1 cellular context compared by ENCODE assay signal in the genomic region with DNA sequence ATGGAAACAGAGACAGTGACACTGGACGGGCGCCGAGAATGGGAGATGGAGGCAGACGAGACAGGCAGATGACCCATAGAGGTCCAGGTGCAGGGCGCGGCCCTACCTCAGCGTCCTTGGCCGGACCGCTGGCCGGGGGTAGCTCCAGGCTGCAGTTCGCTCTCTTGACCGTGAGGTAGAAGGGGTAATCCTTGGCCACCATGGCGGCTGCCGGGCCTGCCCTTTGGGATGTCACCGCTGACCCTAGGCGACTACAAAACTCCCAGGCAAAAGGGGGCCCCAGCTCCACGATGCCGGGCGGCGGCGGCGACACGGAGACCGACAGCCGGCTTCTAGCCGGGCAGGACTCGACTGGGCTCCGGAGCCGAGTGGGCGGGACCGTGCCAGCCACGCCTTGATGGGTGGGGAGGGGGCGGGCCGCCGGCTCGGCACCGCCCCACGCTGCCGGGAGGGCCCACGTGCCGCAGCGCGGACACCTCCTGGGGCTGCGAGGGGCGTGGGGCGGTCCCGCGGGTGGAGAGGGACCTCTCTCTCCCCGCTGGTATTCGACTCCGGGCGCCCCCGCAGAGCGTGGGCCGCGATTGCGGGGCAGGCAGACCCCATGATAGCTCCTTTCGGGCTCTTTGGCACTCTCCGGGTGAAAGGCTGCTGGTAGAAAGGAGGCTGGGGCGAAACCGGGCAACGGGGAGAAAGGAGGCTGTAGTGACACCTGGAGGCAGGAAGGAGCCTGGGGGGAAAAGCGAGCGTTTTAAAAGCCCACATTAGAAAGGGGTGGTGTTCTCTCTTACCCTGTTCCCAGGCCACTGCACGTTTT.
TF ChIP-seq lines count a peak whose summit lies in the region.

A gene with protein sequence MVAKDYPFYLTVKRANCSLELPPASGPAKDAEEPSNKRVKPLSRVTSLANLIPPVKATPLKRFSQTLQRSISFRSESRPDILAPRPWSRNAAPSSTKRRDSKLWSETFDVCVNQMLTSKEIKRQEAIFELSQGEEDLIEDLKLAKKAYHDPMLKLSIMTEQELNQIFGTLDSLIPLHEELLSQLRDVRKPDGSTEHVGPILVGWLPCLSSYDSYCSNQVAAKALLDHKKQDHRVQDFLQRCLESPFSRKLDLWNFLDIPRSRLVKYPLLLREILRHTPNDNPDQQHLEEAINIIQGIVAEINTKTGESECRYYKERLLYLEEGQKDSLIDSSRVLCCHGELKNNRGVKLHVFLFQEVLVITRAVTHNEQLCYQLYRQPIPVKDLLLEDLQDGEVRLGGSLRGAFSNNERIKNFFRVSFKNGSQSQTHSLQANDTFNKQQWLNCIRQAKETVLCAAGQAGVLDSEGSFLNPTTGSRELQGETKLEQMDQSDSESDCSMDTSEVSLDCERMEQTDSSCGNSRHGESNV (minus strand): TSS at position 353 of the 814 bp plus-strand sequence. CDS start 151 bp downstream, at position 202.

TF ChIP-seq in HepG2, 621 proteins besides CTCF, POLR2A, EP300 and RAD21 (continued from another document and continues in another):
- TF ChIP-seq, protein P1, sequence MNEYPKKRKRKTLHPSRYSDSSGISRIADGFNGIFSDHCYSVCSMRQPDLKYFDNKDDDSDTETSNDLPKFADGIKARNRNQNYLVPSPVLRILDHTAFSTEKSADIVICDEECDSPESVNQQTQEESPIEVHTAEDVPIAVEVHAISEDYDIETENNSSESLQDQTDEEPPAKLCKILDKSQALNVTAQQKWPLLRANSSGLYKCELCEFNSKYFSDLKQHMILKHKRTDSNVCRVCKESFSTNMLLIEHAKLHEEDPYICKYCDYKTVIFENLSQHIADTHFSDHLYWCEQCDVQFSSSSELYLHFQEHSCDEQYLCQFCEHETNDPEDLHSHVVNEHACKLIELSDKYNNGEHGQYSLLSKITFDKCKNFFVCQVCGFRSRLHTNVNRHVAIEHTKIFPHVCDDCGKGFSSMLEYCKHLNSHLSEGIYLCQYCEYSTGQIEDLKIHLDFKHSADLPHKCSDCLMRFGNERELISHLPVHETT (CRISPR knock-in tag; conservative IDR thresholded peaks at IDR 0.05), result no peak
- no peak for TF ChIP-seq PAWR (CRISPR knock-in tag; IDR thresholded peaks at IDR 0.05; ENCODE audit: borderline replicate concordance)
- TF ChIP-seq ZNF337 (CRISPR knock-in tag; IDR thresholded peaks at IDR 0.05; ENCODE audit: borderline replicate concordance, low read depth), result 0 out of 2 replicates have a peak, but pooled peaks have one; percentile 77
- TF ChIP-seq SSRP1 (CRISPR knock-in tag; IDR thresholded peaks at IDR 0.05), result no peak
- TF ChIP-seq, protein P2, sequence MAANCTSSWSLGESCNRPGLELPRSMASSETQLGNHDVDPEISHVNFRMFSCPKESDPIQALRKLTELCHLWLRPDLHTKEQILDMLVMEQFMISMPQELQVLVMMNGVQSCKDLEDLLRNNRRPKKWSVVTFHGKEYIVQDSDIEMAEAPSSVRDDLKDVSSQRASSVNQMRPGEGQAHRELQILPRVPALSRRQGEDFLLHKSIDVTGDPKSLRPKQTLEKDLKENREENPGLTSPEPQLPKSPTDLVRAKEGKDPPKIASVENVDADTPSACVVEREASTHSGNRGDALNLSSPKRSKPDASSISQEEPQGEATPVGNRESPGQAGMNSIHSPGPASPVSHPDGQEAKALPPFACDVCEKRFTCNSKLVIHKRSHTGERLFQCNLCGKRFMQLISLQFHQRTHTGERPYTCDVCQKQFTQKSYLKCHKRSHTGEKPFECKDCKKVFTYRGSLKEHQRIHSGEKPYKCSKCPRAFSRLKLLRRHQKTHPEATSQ (CRISPR knock-in tag; IDR thresholded peaks at IDR 0.05; ENCODE audit: borderline replicate concordance), result no peak
- TF ChIP-seq ZNF768 (CRISPR knock-in tag; IDR thresholded peaks at IDR 0.05), result no peak
- no peak for TF ChIP-seq ZNF891 (CRISPR knock-in tag; IDR thresholded peaks at IDR 0.05)
- TF ChIP-seq HOXA5 (CRISPR knock-in tag; IDR thresholded peaks at IDR 0.05), result no peak
- peak; percentile 75 for TF ChIP-seq YY1 (IDR thresholded peaks at IDR 0.05; ENCODE audit: insufficient read depth, insufficient replicate concordance, low read depth, low read length)
- TF ChIP-seq ZNF230 (CRISPR knock-in tag; IDR thresholded peaks at IDR 0.05), result no peak
- TF ChIP-seq ZNF879 (CRISPR knock-in tag; IDR thresholded peaks at IDR 0.05), result peak; percentile 33; the same call in 1 of the 2 replicates
- TF ChIP-seq, protein P3, sequence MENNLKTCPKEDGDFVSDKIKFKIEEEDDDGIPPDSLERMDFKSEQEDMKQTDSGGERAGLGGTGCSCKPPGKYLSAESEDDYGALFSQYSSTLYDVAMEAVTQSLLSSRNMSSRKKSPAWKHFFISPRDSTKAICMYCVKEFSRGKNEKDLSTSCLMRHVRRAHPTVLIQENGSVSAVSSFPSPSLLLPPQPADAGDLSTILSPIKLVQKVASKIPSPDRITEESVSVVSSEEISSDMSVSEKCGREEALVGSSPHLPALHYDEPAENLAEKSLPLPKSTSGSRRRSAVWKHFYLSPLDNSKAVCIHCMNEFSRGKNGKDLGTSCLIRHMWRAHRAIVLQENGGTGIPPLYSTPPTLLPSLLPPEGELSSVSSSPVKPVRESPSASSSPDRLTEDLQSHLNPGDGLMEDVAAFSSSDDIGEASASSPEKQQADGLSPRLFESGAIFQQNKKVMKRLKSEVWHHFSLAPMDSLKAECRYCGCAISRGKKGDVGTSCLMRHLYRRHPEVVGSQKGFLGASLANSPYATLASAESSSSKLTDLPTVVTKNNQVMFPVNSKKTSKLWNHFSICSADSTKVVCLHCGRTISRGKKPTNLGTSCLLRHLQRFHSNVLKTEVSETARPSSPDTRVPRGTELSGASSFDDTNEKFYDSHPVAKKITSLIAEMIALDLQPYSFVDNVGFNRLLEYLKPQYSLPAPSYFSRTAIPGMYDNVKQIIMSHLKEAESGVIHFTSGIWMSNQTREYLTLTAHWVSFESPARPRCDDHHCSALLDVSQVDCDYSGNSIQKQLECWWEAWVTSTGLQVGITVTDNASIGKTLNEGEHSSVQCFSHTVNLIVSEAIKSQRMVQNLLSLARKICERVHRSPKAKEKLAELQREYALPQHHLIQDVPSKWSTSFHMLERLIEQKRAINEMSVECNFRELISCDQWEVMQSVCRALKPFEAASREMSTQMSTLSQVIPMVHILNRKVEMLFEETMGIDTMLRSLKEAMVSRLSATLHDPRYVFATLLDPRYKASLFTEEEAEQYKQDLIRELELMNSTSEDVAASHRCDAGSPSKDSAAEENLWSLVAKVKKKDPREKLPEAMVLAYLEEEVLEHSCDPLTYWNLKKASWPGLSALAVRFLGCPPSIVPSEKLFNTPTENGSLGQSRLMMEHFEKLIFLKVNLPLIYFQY (CRISPR knock-in tag; IDR thresholded peaks at IDR 0.05; ENCODE audit: borderline replicate concordance), result no peak
- TF ChIP-seq ZBTB14 (CRISPR knock-in tag; IDR thresholded peaks at IDR 0.05), result no peak
- no peak for TF ChIP-seq IKZF1 (IDR thresholded peaks at IDR 0.05)
- peak; percentile 83 for TF ChIP-seq ASH2L (IDR thresholded peaks at IDR 0.05; ENCODE audit: insufficient read length, low read depth, low read length)
- TF ChIP-seq AGO1 (IDR thresholded peaks at IDR 0.05; ENCODE audit: low read depth, low read length, poor library complexity, severe bottlenecking), result no peak
- TF ChIP-seq ZNF232 (CRISPR knock-in tag; IDR thresholded peaks at IDR 0.05; ENCODE audit: borderline replicate concordance), result no peak
- TF ChIP-seq, protein P4, sequence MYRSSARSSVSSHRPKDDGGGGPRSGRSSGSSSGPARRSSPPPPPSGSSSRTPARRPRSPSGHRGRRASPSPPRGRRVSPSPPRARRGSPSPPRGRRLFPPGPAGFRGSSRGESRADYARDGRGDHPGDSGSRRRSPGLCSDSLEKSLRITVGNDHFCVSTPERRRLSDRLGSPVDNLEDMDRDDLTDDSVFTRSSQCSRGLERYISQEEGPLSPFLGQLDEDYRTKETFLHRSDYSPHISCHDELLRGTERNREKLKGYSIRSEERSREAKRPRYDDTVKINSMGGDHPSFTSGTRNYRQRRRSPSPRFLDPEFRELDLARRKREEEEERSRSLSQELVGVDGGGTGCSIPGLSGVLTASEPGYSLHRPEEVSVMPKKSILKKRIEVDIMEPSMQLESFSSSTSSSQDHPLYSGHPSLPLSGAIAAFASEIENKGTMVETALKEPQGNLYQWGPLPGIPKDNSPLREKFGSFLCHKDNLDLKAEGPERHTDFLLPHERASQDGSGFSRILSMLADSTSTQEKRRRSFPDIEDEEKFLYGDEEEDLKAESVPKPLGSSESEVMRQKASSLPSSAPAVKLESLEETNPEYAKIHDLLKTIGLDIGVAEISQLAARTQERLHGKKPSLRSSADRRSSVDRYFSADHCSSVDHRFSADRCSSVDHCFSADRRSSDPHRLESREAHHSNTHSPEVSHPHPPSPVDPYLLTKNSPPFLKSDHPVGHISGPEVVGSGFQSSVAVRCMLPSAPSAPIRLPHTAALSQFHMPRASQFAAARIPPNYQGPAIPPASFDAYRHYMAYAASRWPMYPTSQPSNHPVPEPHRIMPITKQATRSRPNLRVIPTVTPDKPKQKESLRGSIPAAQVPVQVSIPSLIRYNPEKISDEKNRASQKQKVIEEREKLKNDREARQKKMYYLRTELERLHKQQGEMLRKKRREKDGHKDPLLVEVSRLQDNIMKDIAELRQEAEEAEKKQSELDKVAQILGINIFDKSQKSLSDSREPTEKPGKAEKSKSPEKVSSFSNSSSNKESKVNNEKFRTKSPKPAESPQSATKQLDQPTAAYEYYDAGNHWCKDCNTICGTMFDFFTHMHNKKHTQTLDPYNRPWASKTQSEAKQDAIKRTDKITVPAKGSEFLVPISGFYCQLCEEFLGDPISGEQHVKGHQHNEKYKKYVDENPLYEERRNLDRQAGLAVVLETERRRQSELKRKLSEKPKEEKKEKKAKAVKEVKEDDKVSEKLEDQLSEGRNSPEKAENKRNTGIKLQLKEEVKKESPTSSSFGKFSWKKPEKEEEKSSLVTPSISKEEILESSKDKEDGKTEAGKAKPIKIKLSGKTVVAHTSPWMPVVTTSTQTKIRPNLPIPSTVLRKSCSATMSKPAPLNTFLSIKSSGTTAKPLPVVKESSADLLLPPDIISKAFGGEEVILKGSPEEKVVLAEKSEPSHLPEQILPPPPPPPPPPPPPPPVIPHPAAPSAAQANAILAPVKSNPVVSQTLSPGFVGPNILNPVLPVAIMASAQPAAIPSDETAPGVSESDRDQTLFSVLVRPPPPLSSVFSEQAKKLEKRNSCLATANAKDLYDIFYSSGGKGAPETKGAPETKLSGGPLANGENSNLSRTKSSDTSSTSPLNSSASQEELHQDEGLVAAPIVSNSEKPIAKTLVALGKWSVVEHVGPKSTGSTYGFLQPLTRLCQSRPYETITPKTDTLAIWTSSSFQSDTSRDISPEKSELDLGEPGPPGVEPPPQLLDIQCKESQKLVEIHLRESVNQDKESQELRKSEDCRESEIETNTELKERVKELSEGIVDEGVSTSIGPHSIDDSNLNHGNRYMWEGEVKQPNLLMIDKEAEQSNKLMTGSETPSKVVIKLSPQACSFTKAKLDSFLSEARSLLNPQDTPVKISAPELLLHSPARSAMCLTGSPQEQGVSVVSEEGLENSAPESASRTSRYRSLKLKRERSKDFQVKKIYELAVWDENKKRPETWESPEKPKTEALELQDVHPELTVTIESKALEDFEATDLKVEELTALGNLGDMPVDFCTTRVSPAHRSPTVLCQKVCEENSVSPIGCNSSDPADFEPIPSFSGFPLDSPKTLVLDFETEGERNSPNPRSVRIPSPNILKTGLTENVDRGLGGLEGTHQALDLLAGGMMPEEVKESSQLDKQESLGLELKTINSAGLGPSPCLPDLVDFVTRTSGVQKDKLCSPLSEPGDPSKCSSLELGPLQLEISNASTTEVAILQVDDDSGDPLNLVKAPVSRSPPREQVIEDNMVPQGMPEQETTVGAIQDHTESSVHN (CRISPR knock-in tag; IDR thresholded peaks at IDR 0.05), result no peak
- 0 out of 2 replicates have a peak, but pooled peaks have one; percentile 31 for TF ChIP-seq ZBTB38 (CRISPR knock-in tag; IDR thresholded peaks at IDR 0.05)
- TF ChIP-seq LRRFIP1 (CRISPR knock-in tag; conservative IDR thresholded peaks at IDR 0.05), result no peak
- TF ChIP-seq NR2C2 (CRISPR knock-in tag; IDR thresholded peaks at IDR 0.05; ENCODE audit: borderline replicate concordance), result no peak
- TF ChIP-seq POLR2AphosphoS5 (IDR thresholded peaks at IDR 0.05; ENCODE audit: low read depth, low read length), result peak; percentile 46
- TF ChIP-seq FOXK1 (CRISPR knock-in tag; IDR thresholded peaks at IDR 0.05; ENCODE audit: borderline replicate concordance, low read depth), result no peak; the same call in 1 of the 2 replicates
- no peak for TF ChIP-seq TGIF2 (CRISPR knock-in tag; IDR thresholded peaks at IDR 0.05)
- TF ChIP-seq EHMT2 (IDR thresholded peaks at IDR 0.05; ENCODE audit: borderline replicate concordance, low read depth, low read length), result no peak
- no peak for TF ChIP-seq JUN (CRISPR knock-in tag; IDR thresholded peaks at IDR 0.05)
- TF ChIP-seq ZNF589 (CRISPR knock-in tag; conservative IDR thresholded peaks at IDR 0.05), result no peak; the same call in 1 of the 2 replicates
- TF ChIP-seq MAX (IDR thresholded peaks at IDR 0.05), result peak; percentile 98
- TF ChIP-seq RBM22 (optimal IDR thresholded peaks at IDR 0.05; ENCODE audit: low read length), result no peak
- no peak for TF ChIP-seq PCBP1 (IDR thresholded peaks at IDR 0.05; ENCODE audit: borderline replicate concordance, low read depth, low read length)
- no peak for TF ChIP-seq DNMT1 (CRISPR knock-in tag; IDR thresholded peaks at IDR 0.05)
- no peak for TF ChIP-seq TBP (CRISPR knock-in tag; IDR thresholded peaks at IDR 0.05)
- no peak for TF ChIP-seq NFE2L1 (CRISPR knock-in tag; IDR thresholded peaks at IDR 0.05; ENCODE audit: borderline replicate concordance)
